ENCODE assay signal across 33 cellular contexts in genomic region chr3:194727435-194728128, GRCh38. TPM values are rescaled to one million over a fixed set of nuclear protein-coding genes. Genes with fewer than 3 reads are reported as not detected.
DNase-seq lines count a peak whose midpoint lies in the region; TF ChIP-seq lines count a peak whose summit lies in the region.
"Had no signal": no experiment of that assay in that cellular context is flagged by ENCODE, and none has a peak within 500 bp of the region (broad histone marks: within the 10 kb centered on the region; RNA-seq: fewer than 3 reads in every experiment).

No MANE protein-coding gene starts in this region.

- no peak overlapping the region for H4K91ac ChIP-seq in mesenchymal stem cell (ENCODE audit: low read length)

- no peak overlapping the region for H2BK120ac ChIP-seq in mesenchymal stem cell (ENCODE audit: low read depth, low read length)

- H3K36me3 ChIP-seq in mesenchymal stem cell (ENCODE audit: control insufficient read depth in 1 of 2, insufficient read depth in 2 of 2, low read depth in 1 of 2, low read length in 2 of 2) = no peaks in the 10 kb centered on the region
- H3K36me3 ChIP-seq: BLaER1 treated with 17β-estradiol and CSF1 and Interleukin-3, amounts not matched to agents 10 nM and 100 nM; gastrocnemius medialis; pancreas; SJCRH30; suprapubic skin; upper lobe of right lung had no signal

- peaks cover 50 to 54% of the 10 kb centered on the region in 2 experiments for H3K27me3 ChIP-seq in mesenchymal stem cell (ENCODE audit: control insufficient read depth in 1 of 2, insufficient read depth in 1 of 2, low read length in 2 of 2)
- H3K27me3 ChIP-seq: BLaER1 treated with 17β-estradiol and CSF1 and Interleukin-3, amounts not matched to agents 10 nM and 100 nM; gastrocnemius medialis; hepatocyte; pancreas; SJCRH30; suprapubic skin; upper lobe of right lung had no signal

- H3K9ac ChIP-seq in mesenchymal stem cell (ENCODE audit: low read length) = no peak overlapping the region
- H3K9ac ChIP-seq: BLaER1 treated with 17β-estradiol and CSF1 and Interleukin-3, amounts not matched to agents 10 nM and 100 nM had no signal

- TF ChIP-seq CTCF in endothelial cell (IDR thresholded peaks at IDR 0.05; ENCODE audit: unreplicated experiment) = no peak

- no peak overlapping the region for H3K4me3 Mint-ChIP-seq in endothelial cell (ENCODE audit: unreplicated experiment)
- H3K4me3 Mint-ChIP-seq: activated B cell treated with CpG ODN at 0.5 μM for 24 hours; activated CD4-positive, alpha-beta T cell treated with anti-CD3 and anti-CD28 coated beads, Interleukin-2, amount 10 ng/mL, durations not matched to agents 7 days and 5 days; activated naive CD8-positive, alpha-beta T cell treated with anti-CD3 and anti-CD28 coated beads for 36 hours; activated T-cell treated with anti-CD3 and anti-CD28 coated beads, Interleukin-2, amount 50 U/mL, for 24 hours; HFFc6; nephron had no signal

- no peak overlapping the region for H3K4me3 ChIP-seq in mesenchymal stem cell (ENCODE audit: insufficient read depth in 1 of 2, low read depth in 1 of 2, low read length in 2 of 2)
- H3K4me3 ChIP-seq: BLaER1 treated with 17β-estradiol and CSF1 and Interleukin-3, amounts not matched to agents 10 nM and 100 nM; coronary artery; gastrocnemius medialis; hepatocyte; pancreas; SJCRH30; suprapubic skin; upper lobe of right lung had no signal

- no peak overlapping the region for H3K27ac ChIP-seq in mesenchymal stem cell (ENCODE audit: low read length, poor library complexity, severe bottlenecking)
- H3K27ac ChIP-seq: BLaER1 treated with 17β-estradiol and CSF1 and Interleukin-3, amounts not matched to agents 10 nM and 100 nM; coronary artery; gastrocnemius medialis; hepatocyte; pancreas; SJCRH30; suprapubic skin; upper lobe of right lung had no signal

- no peaks in the 10 kb centered on the region for H3K4me1 ChIP-seq in mesenchymal stem cell (ENCODE audit: control insufficient read depth, insufficient read depth, low read depth, low read length)
- H3K4me1 ChIP-seq: gastrocnemius medialis, pancreas, SJCRH30, upper lobe of right lung had no signal

- no peaks in the 10 kb centered on the region for H3K9me3 Mint-ChIP-seq in endothelial cell (ENCODE audit: unreplicated experiment)
- H3K9me3 Mint-ChIP-seq: activated B cell treated with CpG ODN at 0.5 μM for 24 hours; activated CD4-positive, alpha-beta T cell treated with anti-CD3 and anti-CD28 coated beads, Interleukin-2, amount 10 ng/mL, durations not matched to agents 7 days and 5 days; activated naive CD8-positive, alpha-beta T cell treated with anti-CD3 and anti-CD28 coated beads for 36 hours; activated T-cell treated with anti-CD3 and anti-CD28 coated beads, Interleukin-2, amount 50 U/mL, for 24 hours; HFFc6; nephron had no signal

- peaks cover 1% of the 10 kb centered on the region for H3K27me3 Mint-ChIP-seq in endothelial cell (ENCODE audit: unreplicated experiment)

- H3K18ac ChIP-seq in mesenchymal stem cell (ENCODE audit: low read depth in 1 of 2, low read length in 2 of 2) = no peak overlapping the region

- no peaks in the 10 kb centered on the region for H3K79me1 ChIP-seq in mesenchymal stem cell (replicated peaks; ENCODE audit: low read length, poor library complexity, severe bottlenecking)

- peak overlapping the region; percentile 9 for H3K27ac Mint-ChIP-seq in endothelial cell (ENCODE audit: unreplicated experiment)
- H3K27ac Mint-ChIP-seq: activated B cell treated with CpG ODN at 0.5 μM for 24 hours; activated CD4-positive, alpha-beta T cell treated with anti-CD3 and anti-CD28 coated beads, Interleukin-2, amount 10 ng/mL, durations not matched to agents 7 days and 5 days; activated naive CD8-positive, alpha-beta T cell treated with anti-CD3 and anti-CD28 coated beads for 36 hours; activated T-cell treated with anti-CD3 and anti-CD28 coated beads, Interleukin-2, amount 50 U/mL, for 24 hours; HFFc6; nephron had no signal

- H2AK5ac ChIP-seq in mesenchymal stem cell (ENCODE audit: low read length, severe bottlenecking) = no peak overlapping the region

- WGBS in mesenchymal stem cell = 66% methylated on average over 8 of the region's 11 CpGs

- H2AFZ ChIP-seq in mesenchymal stem cell (ENCODE audit: low read depth, low read length) = no peak overlapping the region
- H2AFZ ChIP-seq: hepatocyte had no signal

- H3K9me3 ChIP-seq in mesenchymal stem cell (ENCODE audit: control insufficient read depth, low read length) = no peaks in the 10 kb centered on the region
- H3K9me3 ChIP-seq: BLaER1 treated with 17β-estradiol and CSF1 and Interleukin-3, amounts not matched to agents 10 nM and 100 nM; gastrocnemius medialis; pancreas; SJCRH30; suprapubic skin; upper lobe of right lung had no signal

- no peak overlapping the region for H3K14ac ChIP-seq in mesenchymal stem cell (ENCODE audit: low read length in 2 of 2)

- DNase-seq in H4 (ENCODE audit: low spot score) (peak; percentile 70), NCI-H69 (lab: John Stamatoyannopoulos, UW) (peak; percentile 42), endothelial cell (ENCODE audit: low spot score) (no peak), mesenchymal stem cell (peak; percentile 88), SW480 (ENCODE audit: low spot score) (no peak), NCI-H774 (lab: John Stamatoyannopoulos, UW) (no peak), NCI-H2107 (lab: John Stamatoyannopoulos, UW) (no peak), pons (ENCODE audit: low spot score) (no peak)
- DNase-seq: activated B cell treated with CpG ODN at 0.5 μM for 24 hours; activated CD4-positive, alpha-beta T cell treated with anti-CD3 and anti-CD28 coated beads, Interleukin-2, amount 10 ng/mL, durations not matched to agents 7 days and 5 days; activated effector memory CD4-positive, alpha-beta T cell treated with anti-CD3 and anti-CD28 coated beads, Interleukin-2, amount 50 U/mL, for 16 hours; activated naive CD8-positive, alpha-beta T cell treated with anti-CD3 and anti-CD28 coated beads for 36 hours; activated T-cell treated with anti-CD3 and anti-CD28 coated beads, Interleukin-2, amount 50 U/mL, for 24 hours; effector memory CD4-positive, alpha-beta T cell; gastrocnemius medialis; HFFc6; left cardiac atrium; mammary epithelial cell; NCI-H1092 treated with DMSO at 0.1 percent for 48 hours; NCI-H1930; NCI-H526; pancreas; retina; SJCRH30; small intestine; stimulated activated naive CD4-positive, alpha-beta T cell treated with Interleukin-2 at 50 U/mL for 16 hours; T-helper 1 cell; upper lobe of right lung had no signal

- no peak overlapping the region for H2BK12ac ChIP-seq in mesenchymal stem cell (ENCODE audit: low read length in 2 of 2)

- no peak overlapping the region for H3K23ac ChIP-seq in mesenchymal stem cell (ENCODE audit: low read length in 2 of 2)

- H3K4me1 Mint-ChIP-seq in endothelial cell (ENCODE audit: unreplicated experiment) = peaks cover 10% of the 10 kb centered on the region
- H3K4me1 Mint-ChIP-seq: activated CD4-positive, alpha-beta T cell treated with anti-CD3 and anti-CD28 coated beads, Interleukin-2, amount 10 ng/mL, durations not matched to agents 7 days and 5 days; activated naive CD8-positive, alpha-beta T cell treated with anti-CD3 and anti-CD28 coated beads for 36 hours; nephron had no signal

- no peak overlapping the region for H2BK5ac ChIP-seq in mesenchymal stem cell (ENCODE audit: low read depth, low read length, poor library complexity, severe bottlenecking)

- no peaks in the 10 kb centered on the region for H3K36me3 Mint-ChIP-seq in endothelial cell (ENCODE audit: low read depth, unreplicated experiment)
- H3K36me3 Mint-ChIP-seq: activated naive CD8-positive, alpha-beta T cell treated with anti-CD3 and anti-CD28 coated beads for 36 hours had no signal

- no peak overlapping the region for H4K8ac ChIP-seq in mesenchymal stem cell (ENCODE audit: low read length)

- no peak overlapping the region for H3K4ac ChIP-seq in mesenchymal stem cell (ENCODE audit: low read depth in 1 of 2, low read length in 2 of 2)

- no peak overlapping the region for H2BK15ac ChIP-seq in mesenchymal stem cell (ENCODE audit: low read depth, poor library complexity, severe bottlenecking)

- H3K4me2 ChIP-seq in mesenchymal stem cell (ENCODE audit: low read length, poor library complexity, severe bottlenecking) = no peak overlapping the region
- H3K4me2 ChIP-seq: BLaER1 treated with 17β-estradiol and CSF1 and Interleukin-3, amounts not matched to agents 10 nM and 100 nM; hepatocyte had no signal

RNA-seq across cellular contexts. Expression of gene FAM43A, which starts 41.9 kb away (rescaled TPM):
- 4.0 and 4.6 TPM in 2 replicates for total RNA-seq in H4 (2014; rRNA removed; shearing (Covaris generic))
- total RNA-seq in endothelial cell (ENCODE audit: unreplicated experiment) = 33.5 TPM
- polyA plus RNA-seq in mesenchymal stem cell (2013, experiment 1 of 2) = 15.4 TPM
- 15.3 TPM for polyA plus RNA-seq in mesenchymal stem cell (2013, experiment 2 of 2)

RNA-seq across cellular contexts. Expression of gene LSG1, which starts 55.6 kb away (rescaled TPM):
- total RNA-seq in H4 (2014; rRNA removed; shearing (Covaris generic)) = 43.5 and 51.6 TPM in 2 replicates
- total RNA-seq in endothelial cell (ENCODE audit: unreplicated experiment) = 35.8 TPM
- polyA plus RNA-seq in mesenchymal stem cell (2013, experiment 1 of 2) = 21.0 TPM
- polyA plus RNA-seq in mesenchymal stem cell (2013, experiment 2 of 2) = 19.0 TPM

Comparison
In these comparisons a context has a peak if more than half of its experiments do, and no peak if none do; other contexts are left out.
1. DNase-seq: peak in H4 (single experiment), NCI-H69 (single experiment) and mesenchymal stem cell (single experiment); none in endothelial cell (single experiment), SW480 (single experiment), NCI-H774 (single experiment), NCI-H2107 (single experiment) and pons (single experiment).